Comparison of ENCODE assay signal across 23 cellular contexts in genomic region chr4:34108456-34108855, GRCh38.
A peak's percentile ranks its signal among the peaks of the same experiment; 100 is the strongest.
DNase-seq lines count a peak whose midpoint lies in the region; ATAC-seq and TF ChIP-seq lines count a peak whose summit lies in the region.
"Had no signal": no experiment of that assay in that cellular context is flagged by ENCODE, and none has a peak within 500 bp of the region (broad histone marks: within the 10 kb centered on the region; RNA-seq: fewer than 3 reads in every experiment).

No MANE protein-coding gene starts in this region.

- H3K27ac ChIP-seq in fibroblast of lung (ENCODE audit: insufficient read depth, low read length) = no peak overlapping the region
- no peak overlapping the region for H3K27ac ChIP-seq in CD8-positive, alpha-beta memory T cell (ENCODE audit: low read depth, low read length)
- H3K27ac ChIP-seq: BLaER1, cardiac muscle cell, esophagus muscularis mucosa, uterus had no signal

- H3K4me3 Mint-ChIP-seq in CD8-positive, alpha-beta memory T cell = no peak overlapping the region
- H3K4me3 Mint-ChIP-seq: activated CD8-positive, alpha-beta T cell treated with anti-CD3 and anti-CD28 coated beads, Interleukin-2, amount 10 ng/mL, durations not matched to agents 7 days and 5 days; activated naive CD8-positive, alpha-beta T cell; natural killer cell treated with Interleukin-12 subunit alpha and Interleukin-12 subunit beta and Interleukin-15 and Interleukin-18, amount 100 ng/mL, for 72 hours; T-helper 1 cell treated with Interleukin-12 subunit alpha and Interleukin-12 subunit beta and Interleukin-4 antibody, amounts not matched to agents 30 μg/mL and 1 μg/mL, for 36 hours had no signal

- DNase-seq in GM03348 (ENCODE audit: low spot score) (peak; percentile 6), NCI-H69 (lab: John Stamatoyannopoulos, UW) (peak; percentile 1), fibroblast of lung (ENCODE audit: low read depth in 2 of 2) (peak; percentile 23 to 60), skeletal muscle cell (ENCODE audit: low read depth) (peak; percentile 92), NCI-H1436 treated with DMSO at 0.1 percent for 48 hours (lab: John Stamatoyannopoulos, UW) (no peak)
- no peak for DNase-seq in CD8-positive, alpha-beta memory T cell
- DNase-seq in activated naive CD4-positive, alpha-beta T cell treated with anti-CD3 and anti-CD28 coated beads, Interleukin-2, amount 50 U/mL, for 72 hours (ENCODE audit: low spot score in 2 of 2) = no peak
- DNase-seq: activated CD8-positive, alpha-beta T cell treated with anti-CD3 and anti-CD28 coated beads, Interleukin-2, amount 10 ng/mL, durations not matched to agents 7 days and 5 days; activated T-cell treated with anti-CD3 and anti-CD28 coated beads, Interleukin-2, amount 50 U/mL, for 48 hours; MG63; NCI-H187; NCI-H446 treated with DMSO at 0.1 percent for 48 hours; posterior cingulate gyrus; stimulated activated CD4-positive, alpha-beta T cell treated with anti-CD3 and anti-CD28 coated beads, Interleukin-4, amount 100 ng/mL, for 24 hours; uterus had no signal

- H3K4me3 ChIP-seq in fibroblast of lung (replicated peaks in 1 of 4; ENCODE audit: control extremely low read depth in 1 of 4, insufficient read depth in 1 of 4, low read depth in 3 of 4, low read length in 4 of 4) (no peak overlapping the region), skeletal muscle cell (ENCODE audit: low read depth, low read length) (no peak overlapping the region)
- no peak overlapping the region for H3K4me3 ChIP-seq in CD8-positive, alpha-beta memory T cell (ENCODE audit: low read length)
- H3K4me3 ChIP-seq: BLaER1, cardiac muscle cell, esophagus muscularis mucosa, MG63, uterus had no signal

- no peak for TF ChIP-seq CTCF in fibroblast of lung (conservative IDR thresholded peaks at IDR 0.05 in 1 of 2, IDR thresholded peaks at IDR 0.05 in 1 of 2; ENCODE audit: low read depth in 1 of 2, low read length in 2 of 2)

- H3K27ac Mint-ChIP-seq in CD8-positive, alpha-beta memory T cell = no peak overlapping the region
- H3K27ac Mint-ChIP-seq in activated naive CD4-positive, alpha-beta T cell treated with anti-CD3 and anti-CD28 coated beads, Interleukin-2, amount 50 U/mL, for 72 hours = no peak overlapping the region
- H3K27ac Mint-ChIP-seq: activated CD8-positive, alpha-beta T cell treated with anti-CD3 and anti-CD28 coated beads, Interleukin-2, amount 10 ng/mL, durations not matched to agents 7 days and 5 days; activated naive CD8-positive, alpha-beta T cell; natural killer cell treated with Interleukin-12 subunit alpha and Interleukin-12 subunit beta and Interleukin-15 and Interleukin-18, amount 100 ng/mL, for 72 hours; T-helper 1 cell treated with Interleukin-12 subunit alpha and Interleukin-12 subunit beta and Interleukin-4 antibody, amounts not matched to agents 30 μg/mL and 1 μg/mL, for 36 hours had no signal

- CTCF ChIA-PET in CD8-positive, alpha-beta memory T cell (lab: Charles Lee) = no interaction called here

- no peak overlapping the region for H3K4me2 ChIP-seq in fibroblast of lung (ENCODE audit: extremely low read depth, insufficient read depth, low read length)
- H3K4me2 ChIP-seq: BLaER1 had no signal

- no peaks in the 10 kb centered on the region for H3K9me3 ChIP-seq in fibroblast of lung (ENCODE audit: control insufficient read depth, insufficient read depth, low read depth, low read length)
- H3K9me3 ChIP-seq in CD8-positive, alpha-beta memory T cell (ENCODE audit: low read length) = no peaks in the 10 kb centered on the region
- H3K9me3 ChIP-seq: BLaER1, esophagus muscularis mucosa, MG63, uterus had no signal

- no peaks in the 10 kb centered on the region for H3K36me3 Mint-ChIP-seq in CD8-positive, alpha-beta memory T cell
- H3K36me3 Mint-ChIP-seq in activated naive CD4-positive, alpha-beta T cell treated with anti-CD3 and anti-CD28 coated beads, Interleukin-2, amount 50 U/mL, for 72 hours = no peaks in the 10 kb centered on the region
- H3K36me3 Mint-ChIP-seq: activated naive CD8-positive, alpha-beta T cell had no signal

- no peaks in the 10 kb centered on the region for H3K4me1 ChIP-seq in fibroblast of lung (ENCODE audit: control insufficient read depth, extremely low read depth, insufficient read depth, low read length)
- H3K4me1 ChIP-seq in CD8-positive, alpha-beta memory T cell (ENCODE audit: insufficient read depth, low read length) = no peaks in the 10 kb centered on the region
- H3K4me1 ChIP-seq: BLaER1, esophagus muscularis mucosa, uterus had no signal

- H2AFZ ChIP-seq in fibroblast of lung (ENCODE audit: low read length) = no peak overlapping the region

- no peaks in the 10 kb centered on the region for H4K20me1 ChIP-seq in fibroblast of lung (ENCODE audit: control insufficient read depth, extremely low read depth, insufficient read depth, low read length)
- H4K20me1 ChIP-seq: BLaER1 had no signal

- H3K4me1 Mint-ChIP-seq in CD8-positive, alpha-beta memory T cell = no peaks in the 10 kb centered on the region

- no peak overlapping the region for H3K9ac ChIP-seq in fibroblast of lung (ENCODE audit: insufficient read depth, low read length)
- H3K9ac ChIP-seq: BLaER1 had no signal

- no peak for ATAC-seq in activated naive CD4-positive, alpha-beta T cell treated with anti-CD3 and anti-CD28 coated beads, Interleukin-2, amount 50 U/mL, for 72 hours
- ATAC-seq: activated CD8-positive, alpha-beta T cell treated with anti-CD3 and anti-CD28 coated beads, Interleukin-2, amount 10 ng/mL, durations not matched to agents 7 days and 5 days; HepG2; natural killer cell treated with Interleukin-12 subunit alpha and Interleukin-12 subunit beta and Interleukin-15 and Interleukin-18, amount 100 ng/mL, for 72 hours; Right ventricle myocardium inferior had no signal

- POLR2A ChIA-PET in CD8-positive, alpha-beta memory T cell (lab: Charles Lee) = no interaction called here

- no peaks in the 10 kb centered on the region for H3K79me2 ChIP-seq in fibroblast of lung (ENCODE audit: control insufficient read depth, insufficient read depth, low read length)

- no peaks in the 10 kb centered on the region for H3K27me3 Mint-ChIP-seq in CD8-positive, alpha-beta memory T cell
- H3K27me3 Mint-ChIP-seq: activated naive CD8-positive, alpha-beta T cell; natural killer cell treated with Interleukin-12 subunit alpha and Interleukin-12 subunit beta and Interleukin-15 and Interleukin-18, amount 100 ng/mL, for 72 hours had no signal

- H3K9me3 Mint-ChIP-seq in CD8-positive, alpha-beta memory T cell = peaks cover 0 to 22% (median 5%) of the 10 kb centered on the region in 5 donors
- peaks cover 0 to 13% of the 10 kb centered on the region in 2 donors for H3K9me3 Mint-ChIP-seq in activated naive CD4-positive, alpha-beta T cell treated with anti-CD3 and anti-CD28 coated beads, Interleukin-2, amount 50 U/mL, for 72 hours

- no peaks in the 10 kb centered on the region for H3K27me3 ChIP-seq in fibroblast of lung (ENCODE audit: control insufficient read depth, insufficient read depth, low read length)
- H3K27me3 ChIP-seq in CD8-positive, alpha-beta memory T cell (ENCODE audit: insufficient read depth, low read length, poor library complexity, severe bottlenecking) = no peaks in the 10 kb centered on the region
- H3K27me3 ChIP-seq: BLaER1, cardiac muscle cell, esophagus muscularis mucosa, MG63, uterus had no signal

- no peaks in the 10 kb centered on the region for H3K36me3 ChIP-seq in fibroblast of lung (ENCODE audit: control insufficient read depth, insufficient read depth, low read length)
- no peaks in the 10 kb centered on the region for H3K36me3 ChIP-seq in CD8-positive, alpha-beta memory T cell (ENCODE audit: insufficient read depth, low read length)
- H3K36me3 ChIP-seq: BLaER1, cardiac muscle cell, esophagus muscularis mucosa, MG63, uterus had no signal

Comparison
In these comparisons a context has a peak if more than half of its experiments do, and no peak if none do; other contexts are left out.
1. DNase-seq: peak in GM03348 (single experiment), NCI-H69 (single experiment), fibroblast of lung (2 of 2) and skeletal muscle cell (single experiment); none in CD8-positive, alpha-beta memory T cell (0 of 5), NCI-H1436 treated with DMSO at 0.1 percent for 48 hours (single experiment) and activated naive CD4-positive, alpha-beta T cell treated with anti-CD3 and anti-CD28 coated beads, Interleukin-2, amount 50 U/mL, for 72 hours (0 of 2).